Comparison of ENCODE assay signal across 10 cellular contexts in genomic region chr9:127415657-127416056, GRCh38.
"Had no signal": no experiment of that assay in that cellular context is flagged by ENCODE, and none has a peak within 500 bp of the region (broad histone marks: within the 10 kb centered on the region; RNA-seq: fewer than 3 reads in every experiment).

No MANE protein-coding gene starts in this region.

- H3K27ac ChIP-seq: GM23248, HL-60 had no signal

- H3K4me3 Mint-ChIP-seq: HFFc6, IgD-negative memory B cell had no signal

- H3K9me3 Mint-ChIP-seq: HFFc6, IgD-negative memory B cell had no signal

- ATAC-seq: HCT116, HepG2 had no signal

- H3K27me3 Mint-ChIP-seq: IgD-negative memory B cell had no signal

- H3K36me3 Mint-ChIP-seq: IgD-negative memory B cell had no signal

- DNase-seq: GM23248, GOT3, H7, HFFc6, KG1 had no signal

- H3K36me3 ChIP-seq: HAP-1 had no signal

- H3K27ac Mint-ChIP-seq: HFFc6, IgD-negative memory B cell had no signal

- H3K9me3 ChIP-seq: HAP-1 had no signal

- H3K4me3 ChIP-seq: GM23248, HAP-1 had no signal
